ENCODE assay signal across 22 cellular contexts in the genomic region with DNA sequence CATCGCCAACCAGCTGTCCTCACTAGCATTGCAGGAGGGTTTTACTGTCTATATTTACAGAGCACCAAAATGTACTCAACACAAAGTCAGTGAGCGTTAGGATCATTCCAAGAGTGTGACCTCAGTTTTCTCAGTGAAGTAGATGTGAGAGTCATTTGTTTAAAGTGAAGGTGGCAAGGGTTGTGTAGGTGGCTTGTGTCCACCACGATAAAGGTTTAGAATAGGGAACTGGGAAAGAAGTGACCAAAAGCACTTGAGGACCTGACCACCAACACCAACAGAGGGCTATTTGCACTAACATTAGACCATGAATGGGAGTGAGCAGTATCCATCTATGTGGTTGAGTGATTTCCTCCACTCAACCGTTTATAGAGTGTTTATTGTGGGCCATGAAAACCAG.
DNase-seq lines count a peak whose midpoint lies in the region; ATAC-seq, FAIRE-seq and TF ChIP-seq lines count a peak whose summit lies in the region.
"Had no signal": no experiment of that assay in that cellular context is flagged by ENCODE, and none has a peak within 500 bp of the region (broad histone marks: within the 10 kb centered on the region; RNA-seq: fewer than 3 reads in every experiment).

No MANE protein-coding gene starts in this region.

- no TSS peak for BruUV-seq in GM12878 (replicated peaks; lab: Mats Ljungman, UMichigan)

- no peaks in the 10 kb centered on the region for H3K79me2 ChIP-seq in GM12878 (ENCODE audit: control insufficient read depth, insufficient read depth, low read length)

- CTCF ChIA-PET in GM12878 (lab: Yijun Ruan, JAX), result no interaction called here

- H2AFZ ChIP-seq in GM12878 (ENCODE audit: control insufficient read depth, low read depth, low read length), result no peak overlapping the region
- H2AFZ ChIP-seq: PC-9 had no signal

- TF ChIP-seq POLR2A in GM12878 (IDR thresholded peaks at IDR 0.05; ENCODE audit: low read depth, low read length) (no peak), stomach (IDR thresholded peaks at IDR 0.05) (no peak)

- 25% methylated on average over 4 of the region's 4 CpGs for WGBS in GM12878 (ENCODE audit: insufficient coverage, insufficient replicate concordance, low lambda C conversion rate, missing lambda C conversion rate)
- 81 to 84% (median 82%) methylated on average over 4 of the region's 4 CpGs for WGBS in stomach, 5 donors

- peak; percentile 59 for FAIRE-seq in GM12878 (lab: Jason Lieb, UNC)
- FAIRE-seq: A549, H54 had no signal

- SMC1A ChIA-PET in GM12878 (lab: Charles Lee; ENCODE audit: uncharacterized antibody, unreplicated experiment), result no interaction called here

- H3K27me3 ChIP-seq in GM12878 (replicated peaks in 1 of 2; ENCODE audit: control insufficient read depth in 2 of 2, insufficient read depth in 2 of 2, low read length in 1 of 2), result 0 out of 4 replicates have a peak, but pooled peaks cover 0 to under 1% of the 10 kb centered on the region in 2 experiments
- no peaks in the 10 kb centered on the region for H3K27me3 ChIP-seq in stomach
- H3K27me3 ChIP-seq: BE2C had no signal

- TF ChIP-seq RAD21 in GM12878 (IDR thresholded peaks at IDR 0.05; ENCODE audit: insufficient read depth, low read depth, low read length), result no peak

- TF ChIP-seq EP300 in GM12878 (IDR thresholded peaks at IDR 0.05; ENCODE audit: borderline replicate concordance in 1 of 2, control insufficient read depth in 1 of 2, low read depth in 2 of 2, low read length in 2 of 2), result no peak
- no peak for TF ChIP-seq EP300 in stomach (IDR thresholded peaks at IDR 0.05)

- no peak overlapping the region for H3K27ac ChIP-seq in GM12878 (ENCODE audit: control insufficient read depth, insufficient read depth)
- H3K27ac ChIP-seq in stomach, result no peak overlapping the region
- H3K27ac ChIP-seq: A549, KMS-11, PC-9 had no signal

- H3K9ac ChIP-seq in GM12878 (ENCODE audit: control insufficient read depth, insufficient read depth, low read length), result no peak overlapping the region
- H3K9ac ChIP-seq: KMS-11 had no signal

- intact Hi-C loops in GM12878 (cut with micrococcal nuclease; ENCODE audit: unreplicated experiment), result no loop called here
- intact Hi-C loops in stomach (cut with DNase I; ENCODE audit: low total_unique reads), result no loop called here

- no peaks in the 10 kb centered on the region for H3K36me3 ChIP-seq in GM12878 (ENCODE audit: control insufficient read depth in 2 of 2, insufficient read depth in 2 of 2, low read length in 1 of 2)
- no peaks in the 10 kb centered on the region for H3K36me3 ChIP-seq in stomach
- H3K36me3 ChIP-seq: BE2C had no signal

- ATAC-seq in HG02870 (IDR thresholded peaks at IDR 0.05; ENCODE audit: unreplicated experiment) (peak; percentile 41), GM12878 (peak; percentile 39)
- ATAC-seq: A549 had no signal

- H4K20me1 ChIP-seq in GM12878 (ENCODE audit: control insufficient read depth, insufficient read depth), result no peaks in the 10 kb centered on the region

- in situ Hi-C loops in GM13976 (cut with MboI; ENCODE audit: low sequenced_read_pairs, unreplicated experiment) (no loop called here), GM12878 (cut with MboI) (no loop called here)

- H3K4me2 ChIP-seq in GM12878 (ENCODE audit: control insufficient read depth, insufficient read depth), result no peak overlapping the region
- H3K4me2 ChIP-seq: A549, KMS-11, PC-9 had no signal

- no peak for TF ChIP-seq CTCF in GM13976 (IDR thresholded peaks at IDR 0.05; ENCODE audit: borderline replicate concordance, control extremely low read depth, extremely low read depth, insufficient read depth, missing control alignments)
- no peak for TF ChIP-seq CTCF in GM12878 (IDR thresholded peaks at IDR 0.05 in 2 of 3, conservative IDR thresholded peaks at IDR 0.05 in 1 of 3; ENCODE audit: control insufficient read depth in 2 of 3, extremely low read depth in 1 of 3, insufficient read depth in 1 of 3, low read depth in 3 of 3, low read length in 3 of 3)
- TF ChIP-seq CTCF in stomach (IDR thresholded peaks at IDR 0.05), result no peak

- POLR2A ChIA-PET in GM12878 (lab: Charles Lee), result no interaction called here

- H3K4me3 ChIP-seq in GM12878, result no peak overlapping the region
- no peak overlapping the region for H3K4me3 ChIP-seq in stomach
- H3K4me3 ChIP-seq: A549, PC-9 had no signal

- RAD21 ChIA-PET in GM12878 (lab: Charles Lee; ENCODE audit: unreplicated experiment), result no interaction called here

- H3K4me1 ChIP-seq in GM12878 (ENCODE audit: control insufficient read depth, insufficient read depth, low read length), result no peaks in the 10 kb centered on the region
- H3K4me1 ChIP-seq in stomach, result no peaks in the 10 kb centered on the region
- H3K4me1 ChIP-seq: A549, BE2C had no signal

- DNase-seq in DMS79 treated with DMSO at 0.1 percent for 48 hours (lab: John Stamatoyannopoulos, UW) (peak; percentile 23), GM13976 (ENCODE audit: low spot score) (peak; percentile 13), GM12878 (ENCODE audit: low read depth, low spot score) (no peak), stomach (no peak), GF-D8 (lab: John Stamatoyannopoulos, UW) (no peak), cerebellar cortex (ENCODE audit: low spot score) (no peak)
- DNase-seq: BE2C, IMR-90, NCI-H1694, NCI-H2081, NCI-H2171, NCI-H345, NCI-H524 treated with DMSO at 0.1 percent for 48 hours, NCI-H82, PC-9, RPMI8226, SHP77, T1000 had no signal

- H3K9me3 ChIP-seq in GM12878 (replicated peaks; ENCODE audit: control insufficient read depth, insufficient read depth, low read length), result no peaks in the 10 kb centered on the region
- no peaks in the 10 kb centered on the region for H3K9me3 ChIP-seq in stomach
- H3K9me3 ChIP-seq: A549, BE2C had no signal

TF ChIP-seq in GM12878, 131 proteins besides CTCF, POLR2A, EP300 and RAD21 (continues in another document):
- no peak for TF ChIP-seq MYB (IDR thresholded peaks at IDR 0.05; ENCODE audit: borderline replicate concordance, low read depth, low read length)
- TF ChIP-seq RELA (IDR thresholded peaks at IDR 0.05; ENCODE audit: borderline replicate concordance, partially characterized antibody), result no peak
- TF ChIP-seq RBBP5 (conservative IDR thresholded peaks at IDR 0.05), result no peak
- no peak for TF ChIP-seq ZBED1 (IDR thresholded peaks at IDR 0.05; ENCODE audit: borderline replicate concordance)
- TF ChIP-seq PAX5 (IDR thresholded peaks at IDR 0.05; ENCODE audit: borderline replicate concordance, low read depth, low read length), result peak; percentile 60; the same call in 1 of the 2 replicates
- TF ChIP-seq JUND (IDR thresholded peaks at IDR 0.05; ENCODE audit: low read depth, low read length), result no peak
- peak; percentile 93 for TF ChIP-seq RUNX3 (IDR thresholded peaks at IDR 0.05; ENCODE audit: low read length)
- no peak for TF ChIP-seq NRF1 (conservative IDR thresholded peaks at IDR 0.05; ENCODE audit: low read depth, low read length)
- TF ChIP-seq, protein P1, sequence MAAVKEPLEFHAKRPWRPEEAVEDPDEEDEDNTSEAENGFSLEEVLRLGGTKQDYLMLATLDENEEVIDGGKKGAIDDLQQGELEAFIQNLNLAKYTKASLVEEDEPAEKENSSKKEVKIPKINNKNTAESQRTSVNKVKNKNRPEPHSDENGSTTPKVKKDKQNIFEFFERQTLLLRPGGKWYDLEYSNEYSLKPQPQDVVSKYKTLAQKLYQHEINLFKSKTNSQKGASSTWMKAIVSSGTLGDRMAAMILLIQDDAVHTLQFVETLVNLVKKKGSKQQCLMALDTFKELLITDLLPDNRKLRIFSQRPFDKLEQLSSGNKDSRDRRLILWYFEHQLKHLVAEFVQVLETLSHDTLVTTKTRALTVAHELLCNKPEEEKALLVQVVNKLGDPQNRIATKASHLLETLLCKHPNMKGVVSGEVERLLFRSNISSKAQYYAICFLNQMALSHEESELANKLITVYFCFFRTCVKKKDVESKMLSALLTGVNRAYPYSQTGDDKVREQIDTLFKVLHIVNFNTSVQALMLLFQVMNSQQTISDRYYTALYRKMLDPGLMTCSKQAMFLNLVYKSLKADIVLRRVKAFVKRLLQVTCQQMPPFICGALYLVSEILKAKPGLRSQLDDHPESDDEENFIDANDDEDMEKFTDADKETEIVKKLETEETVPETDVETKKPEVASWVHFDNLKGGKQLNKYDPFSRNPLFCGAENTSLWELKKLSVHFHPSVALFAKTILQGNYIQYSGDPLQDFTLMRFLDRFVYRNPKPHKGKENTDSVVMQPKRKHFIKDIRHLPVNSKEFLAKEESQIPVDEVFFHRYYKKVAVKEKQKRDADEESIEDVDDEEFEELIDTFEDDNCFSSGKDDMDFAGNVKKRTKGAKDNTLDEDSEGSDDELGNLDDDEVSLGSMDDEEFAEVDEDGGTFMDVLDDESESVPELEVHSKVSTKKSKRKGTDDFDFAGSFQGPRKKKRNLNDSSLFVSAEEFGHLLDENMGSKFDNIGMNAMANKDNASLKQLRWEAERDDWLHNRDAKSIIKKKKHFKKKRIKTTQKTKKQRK (IDR thresholded peaks at IDR 0.05; ENCODE audit: low read depth, low read length), result no peak
- TF ChIP-seq SUPT20H (IDR thresholded peaks at IDR 0.05; ENCODE audit: borderline replicate concordance, control insufficient read depth, low read depth, low read length), result no peak
- TF ChIP-seq TARDBP (IDR thresholded peaks at IDR 0.05; ENCODE audit: borderline replicate concordance), result no peak
- TF ChIP-seq POLR2AphosphoS2 (IDR thresholded peaks at IDR 0.05; ENCODE audit: low read depth, low read length), result no peak
- TF ChIP-seq PAX8 (IDR thresholded peaks at IDR 0.05), result no peak
- TF ChIP-seq IKZF1 (conservative IDR thresholded peaks at IDR 0.05), result 0 out of 2 replicates have a peak, but pooled peaks have one; percentile 28
- no peak for TF ChIP-seq SREBF1 (IDR thresholded peaks at IDR 0.05; ENCODE audit: low read length)
- no peak for TF ChIP-seq PML (IDR thresholded peaks at IDR 0.05; ENCODE audit: low read length)
- no peak for TF ChIP-seq JUNB (IDR thresholded peaks at IDR 0.05)

Comparison
In these comparisons a context has a peak if more than half of its experiments do, and no peak if none do; other contexts are left out.
1. DNase-seq: peak in DMS79 treated with DMSO at 0.1 percent for 48 hours (single experiment) and GM13976 (single experiment); none in GM12878 (single experiment), stomach (single experiment), GF-D8 (single experiment) and cerebellar cortex (single experiment).